In the genomic region with DNA sequence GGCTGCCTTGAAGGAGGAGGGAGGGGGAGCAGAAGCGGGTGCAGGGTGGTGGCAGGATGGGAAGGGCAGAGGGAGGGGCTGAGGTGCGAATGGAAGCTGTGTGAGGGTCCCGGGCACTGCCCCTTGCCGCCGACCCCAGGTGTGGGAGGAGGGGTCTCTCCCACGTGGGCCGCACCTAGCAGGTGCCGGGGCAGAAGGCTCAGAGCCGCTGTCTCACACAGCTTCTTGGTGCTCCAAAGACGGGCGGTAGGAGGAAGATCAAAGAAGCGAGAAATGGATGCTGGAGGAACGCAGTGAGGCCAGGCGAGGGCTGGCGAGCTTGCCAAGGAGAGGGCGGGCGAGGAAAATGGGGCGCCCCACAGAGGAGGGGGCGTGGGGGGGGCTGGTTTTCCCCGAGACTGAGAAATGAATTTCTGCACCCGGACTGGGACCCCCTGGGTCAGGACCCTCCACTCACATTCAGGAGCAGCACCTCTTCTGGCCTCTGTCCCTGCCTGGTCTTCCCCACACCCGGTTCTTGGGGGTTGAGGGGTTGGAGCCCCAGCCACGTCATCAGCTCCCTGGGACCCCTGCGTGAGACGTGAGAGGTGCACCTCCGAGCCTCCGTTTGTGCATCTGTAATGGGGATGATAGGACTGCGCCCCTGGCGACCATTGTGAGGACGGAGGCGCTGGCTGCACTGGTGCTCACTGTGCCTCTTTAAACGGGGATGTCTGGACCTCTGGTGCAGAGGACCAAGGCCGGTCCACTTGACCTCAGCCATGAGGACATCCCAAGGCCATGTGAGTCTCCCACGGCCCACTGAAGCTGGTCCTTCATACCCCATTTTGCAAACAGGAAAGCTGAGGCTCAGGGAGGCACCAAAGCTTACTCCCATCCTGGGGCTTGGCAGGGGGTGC, we compare ENCODE assay signal across 10 cellular contexts. TPM values are rescaled to one million over a fixed set of nuclear protein-coding genes. Genes with fewer than 3 reads are reported as not detected.
A peak's percentile ranks its signal among the peaks of the same experiment; 100 is the strongest.
DNase-seq lines count a peak whose midpoint lies in the region; ATAC-seq, FAIRE-seq and TF ChIP-seq lines count a peak whose summit lies in the region.
"Had no signal": no experiment of that assay in that cellular context is flagged by ENCODE, and none has a peak within 500 bp of the region (broad histone marks: within the 10 kb centered on the region; RNA-seq: fewer than 3 reads in every experiment).

No MANE protein-coding gene starts in this region.

- H3K27me3 Mint-ChIP-seq in MCF 10A (ENCODE audit: insufficient read depth, unreplicated experiment) (no peaks in the 10 kb centered on the region), activated B cell treated with CpG ODN at 0.5 μM for 24 hours (no peaks in the 10 kb centered on the region)

- H3K27ac Mint-ChIP-seq in MCF 10A (ENCODE audit: low read depth, unreplicated experiment) (no peak overlapping the region), activated B cell treated with CpG ODN at 0.5 μM for 24 hours (no peak overlapping the region)

- no peak overlapping the region for H2AK5ac ChIP-seq in mesenchymal stem cell (ENCODE audit: low read length, severe bottlenecking)

- no peak overlapping the region for H4K8ac ChIP-seq in mesenchymal stem cell (ENCODE audit: low read length)

- H3K79me1 ChIP-seq in mesenchymal stem cell (replicated peaks; ENCODE audit: low read length, poor library complexity, severe bottlenecking), result no peaks in the 10 kb centered on the region

- H3K9ac ChIP-seq in mesenchymal stem cell (ENCODE audit: low read length), result peak overlapping the region; percentile 88

- H3K9me3 ChIP-seq in breast epithelium, result no peaks in the 10 kb centered on the region
- H3K9me3 ChIP-seq in mesenchymal stem cell (ENCODE audit: control insufficient read depth, low read length), result no peaks in the 10 kb centered on the region
- H3K9me3 ChIP-seq in aorta (ENCODE audit: control insufficient read depth, low read length), result no peaks in the 10 kb centered on the region

- POLR2A ChIA-PET in MCF 10A (lab: Yijun Ruan, JAX) (no interaction called here), activated B cell treated with CpG ODN at 0.5 μM for 24 hours (lab: Charles Lee) (interaction anchor here (0.8 to 1.2 kb wide), 5 partner anchors 13 to 92 kb away, joined by 3 to 6 read pairs (median 3); no protein-coding TSS in a partner anchor)

- H3K27me3 ChIP-seq in breast epithelium (no peaks in the 10 kb centered on the region), mesenchymal stem cell (ENCODE audit: control insufficient read depth in 1 of 2, insufficient read depth in 1 of 2, low read length in 2 of 2) (peaks cover 0 to 32% of the 10 kb centered on the region in 2 experiments), aorta (ENCODE audit: control insufficient read depth in 1 of 2, insufficient read depth in 2 of 2, low read length in 1 of 2) (no peaks in the 10 kb centered on the region)

- no peak overlapping the region for H3K4ac ChIP-seq in mesenchymal stem cell (ENCODE audit: low read depth in 1 of 2, low read length in 2 of 2)

- no TSS peak for BruUV-seq in MCF 10A (replicated peaks; lab: Mats Ljungman, UMichigan)

- H3K27ac ChIP-seq in breast epithelium (peak overlapping the region in 1 of 2 donors; percentile 97), mesenchymal stem cell (ENCODE audit: low read length, poor library complexity, severe bottlenecking) (no peak overlapping the region), aorta (ENCODE audit: low read depth in 1 of 2, low read length in 2 of 2) (no peak overlapping the region)

- H3K4me2 ChIP-seq in mesenchymal stem cell (ENCODE audit: low read length, poor library complexity, severe bottlenecking), result no peak overlapping the region

- peak overlapping the region in 1 of 2 experiments; percentile 18 for H3K18ac ChIP-seq in mesenchymal stem cell (ENCODE audit: low read depth in 1 of 2, low read length in 2 of 2)

- intact Hi-C loops in breast epithelium (cut with DNase I; ENCODE audit: low total_unique reads), result no loop called here
- intact Hi-C loops in MCF 10A (cut with micrococcal nuclease), result no loop called here
- intact Hi-C loops in activated B cell treated with CpG ODN at 0.5 μM for 24 hours (cut with micrococcal nuclease), result no loop called here
- intact Hi-C loops in aorta (cut with DNase I), result no loop called here

- H3K4me1 ChIP-seq in breast epithelium (peaks cover 2% of the 10 kb centered on the region in 2 donors), mesenchymal stem cell (ENCODE audit: control insufficient read depth, insufficient read depth, low read depth, low read length) (peaks cover 55% of the 10 kb centered on the region), aorta (ENCODE audit: control insufficient read depth in 1 of 2, insufficient read depth in 2 of 2, low read length in 2 of 2) (peaks cover 0 to 2% of the 10 kb centered on the region in 2 donors)

- peak overlapping the region; percentile 71 for H2BK15ac ChIP-seq in mesenchymal stem cell (ENCODE audit: low read depth, poor library complexity, severe bottlenecking)

- no peak overlapping the region for H2BK12ac ChIP-seq in mesenchymal stem cell (ENCODE audit: low read length in 2 of 2)

- WGBS in mesenchymal stem cell, result 76% methylated on average over 31 of the region's 34 CpGs
- WGBS in aorta, 2 donors, result 74 to 85% methylated on average over 34 of the region's 34 CpGs

- no peak overlapping the region for H3K23ac ChIP-seq in mesenchymal stem cell (ENCODE audit: low read length in 2 of 2)

- TF ChIP-seq POLR2A in breast epithelium (IDR thresholded peaks at IDR 0.05), result no peak

- H3K14ac ChIP-seq in mesenchymal stem cell (ENCODE audit: low read length in 2 of 2), result no peak overlapping the region

- H3K9me3 Mint-ChIP-seq in MCF 10A (ENCODE audit: unreplicated experiment), result no peaks in the 10 kb centered on the region
- no peaks in the 10 kb centered on the region for H3K9me3 Mint-ChIP-seq in activated B cell treated with CpG ODN at 0.5 μM for 24 hours

- H2AFZ ChIP-seq in mesenchymal stem cell (ENCODE audit: low read depth, low read length), result no peak overlapping the region

- H3K4me3 Mint-ChIP-seq in MCF 10A (ENCODE audit: unreplicated experiment) (no peak overlapping the region), activated B cell treated with CpG ODN at 0.5 μM for 24 hours (peak overlapping the region; percentile 24)

- H3K36me3 Mint-ChIP-seq in MCF 10A (ENCODE audit: insufficient read depth, unreplicated experiment), result no peaks in the 10 kb centered on the region
- peaks cover 35% of the 10 kb centered on the region for H3K36me3 Mint-ChIP-seq in activated B cell treated with CpG ODN at 0.5 μM for 24 hours (ENCODE audit: low read depth)

- TF ChIP-seq CTCF in breast epithelium (IDR thresholded peaks at IDR 0.05) (no peak), MCF 10A (IDR thresholded peaks at IDR 0.05; ENCODE audit: unreplicated experiment) (no peak), activated B cell treated with CpG ODN at 0.5 μM for 24 hours (IDR thresholded peaks at IDR 0.05) (no peak)

- no peak overlapping the region for H2BK120ac ChIP-seq in mesenchymal stem cell (ENCODE audit: low read depth, low read length)

- H2BK5ac ChIP-seq in mesenchymal stem cell (ENCODE audit: low read depth, low read length, poor library complexity, severe bottlenecking), result no peak overlapping the region

- DNase-seq in breast epithelium (ENCODE audit: low spot score in 2 of 2) (no peak), MCF 10A (ENCODE audit: unreplicated experiment) (no peak), activated B cell treated with CpG ODN at 0.5 μM for 24 hours (no peak), mesenchymal stem cell (no peak), aorta (peak; percentile 51 to 83), GM19239 (ENCODE audit: insufficient read length, low spot score) (no peak)
- DNase-seq: NK-92 treated with Interleukin-12 subunit alpha and Interleukin-12 subunit beta, amount 100 ng/mL, for 24 hours had no signal

- CTCF ChIA-PET in MCF 10A (lab: Yijun Ruan, JAX) (interaction anchor here (0.7 to 1.4 kb wide), 3 partner anchors 13 to 175 kb away, joined by 3 to 7 read pairs (median 3); no protein-coding TSS in a partner anchor), activated B cell treated with CpG ODN at 0.5 μM for 24 hours (lab: Charles Lee) (interaction anchor here (2.2 kb wide), 1 partner anchor 12 kb away, joined by 8 read pairs; no protein-coding TSS in a partner anchor)

- no peak for ATAC-seq in activated B cell treated with CpG ODN at 0.5 μM for 24 hours (ENCODE audit: low read depth)
- ATAC-seq in aorta (ENCODE audit: low FRiP score), result peak; percentile 51
- no peak for ATAC-seq in HG03457 (IDR thresholded peaks at IDR 0.05; ENCODE audit: unreplicated experiment)
- no peak for ATAC-seq in HG02610 (IDR thresholded peaks at IDR 0.05; ENCODE audit: unreplicated experiment)

- H3K4me1 Mint-ChIP-seq in MCF 10A (ENCODE audit: insufficient read depth, unreplicated experiment), result peaks cover 14% of the 10 kb centered on the region
- H3K4me1 Mint-ChIP-seq in activated B cell treated with CpG ODN at 0.5 μM for 24 hours, result peaks cover 69% of the 10 kb centered on the region

- H3K36me3 ChIP-seq in breast epithelium, result no peaks in the 10 kb centered on the region
- H3K36me3 ChIP-seq in mesenchymal stem cell (ENCODE audit: control insufficient read depth in 1 of 2, insufficient read depth in 2 of 2, low read depth in 1 of 2, low read length in 2 of 2), result no peaks in the 10 kb centered on the region
- no peaks in the 10 kb centered on the region for H3K36me3 ChIP-seq in aorta (ENCODE audit: control insufficient read depth in 1 of 2, insufficient read depth in 2 of 2, low read length in 1 of 2)

- peak overlapping the region; percentile 40 to 55 (median 40) for H3K4me3 ChIP-seq in breast epithelium
- peak overlapping the region in 1 of 2 experiments; percentile 86 for H3K4me3 ChIP-seq in mesenchymal stem cell (ENCODE audit: insufficient read depth in 1 of 2, low read depth in 1 of 2, low read length in 2 of 2)
- no peak overlapping the region for H3K4me3 ChIP-seq in aorta (ENCODE audit: low read length in 2 of 2)

- no peak for FAIRE-seq in GM19239 (lab: Jason Lieb, UNC)
- FAIRE-seq: endometrium had no signal

- H4K91ac ChIP-seq in mesenchymal stem cell (ENCODE audit: low read length), result no peak overlapping the region

RNA-seq across cellular contexts. Expression of gene LSP1, which starts 16.8 kb away (rescaled TPM):
- 10 to 100 TPM; 21.4 to 36.0 (median 23.6) TPM for total RNA-seq in breast epithelium
- 3.3 and 3.7 TPM in 2 replicates for total RNA-seq in MCF 10A (2022)
- total RNA-seq in activated B cell treated with CpG ODN at 0.5 μM for 24 hours, result 301 and 303 TPM in 2 replicates
- 1.3 TPM for polyA plus RNA-seq in mesenchymal stem cell (2013, experiment 1 of 2)
- 1.3 TPM for polyA plus RNA-seq in mesenchymal stem cell (2013, experiment 2 of 2)
- total RNA-seq in aorta, result 100 to 1,000 TPM in 1 of 2 donors, 10 to 100 TPM in 1; 45.2 to 128 TPM
- 10 to 100 TPM; 12.0 to 40.4 TPM for polyA plus RNA-seq in aorta

RNA-seq across cellular contexts. Expression of gene PRR33, which starts 22.0 kb away (rescaled TPM):
- total RNA-seq in breast epithelium (not detected), MCF 10A (2022) (not detected in 2 replicates), activated B cell treated with CpG ODN at 0.5 μM for 24 hours (0.16 TPM in 1 of 2 replicates, not detected in the other), aorta (not detected)
- polyA plus RNA-seq in mesenchymal stem cell (2013, experiment 1 of 2), result not detected
- polyA plus RNA-seq in mesenchymal stem cell (2013, experiment 2 of 2), result not detected
- not detected for polyA plus RNA-seq in aorta

RNA-seq across cellular contexts. Expression of gene TNNI2, which starts 30.9 kb away (rescaled TPM):
- total RNA-seq in breast epithelium (1 to 10 TPM in 2 of 3 donors, not detected in 1; 1.6 to 5.6 TPM), MCF 10A (2022) (43.3 and 77.7 TPM in 2 replicates), activated B cell treated with CpG ODN at 0.5 μM for 24 hours (1.0 and 1.5 TPM in 2 replicates), aorta (1 to 10 TPM in 1 of 2 donors, under 1 TPM in 1; 0.81 to 2.2 TPM)
- polyA plus RNA-seq in mesenchymal stem cell (2013, experiment 1 of 2), result not detected
- polyA plus RNA-seq in mesenchymal stem cell (2013, experiment 2 of 2), result 0.07 TPM
- under 1 TPM; 0.75 to 0.82 TPM for polyA plus RNA-seq in aorta

RNA-seq across cellular contexts. Expression of gene SYT8, which starts 34.9 kb away (rescaled TPM):
- 10 to 100 TPM in 2 of 3 donors, not detected in 1; 10.7 to 12.1 TPM for total RNA-seq in breast epithelium
- total RNA-seq in MCF 10A (2022), result 141 and 308 TPM in 2 replicates
- not detected in 2 replicates for total RNA-seq in activated B cell treated with CpG ODN at 0.5 μM for 24 hours
- not detected for polyA plus RNA-seq in mesenchymal stem cell (2013, experiment 1 of 2)
- polyA plus RNA-seq in mesenchymal stem cell (2013, experiment 2 of 2), result not detected
- under 1 TPM; 0.19 to 0.75 TPM for total RNA-seq in aorta
- 10 to 100 TPM in 1 of 2 donors, 1 to 10 TPM in 1; 6.4 to 14.3 TPM for polyA plus RNA-seq in aorta

RNA-seq across cellular contexts. Expression of gene TNNT3, which starts 49.8 kb away (rescaled TPM):
- total RNA-seq in breast epithelium, result 1 to 10 TPM; 3.5 to 8.2 (median 3.6) TPM
- total RNA-seq in MCF 10A (2022), result not detected in 2 replicates
- 2.9 and 3.5 TPM in 2 replicates for total RNA-seq in activated B cell treated with CpG ODN at 0.5 μM for 24 hours
- not detected for polyA plus RNA-seq in mesenchymal stem cell (2013, experiment 1 of 2)
- polyA plus RNA-seq in mesenchymal stem cell (2013, experiment 2 of 2), result not detected
- total RNA-seq in aorta, result 10 to 100 TPM in 1 of 2 donors, 1 to 10 TPM in 1; 8.8 to 54.3 TPM
- 1 to 10 TPM; 3.4 to 3.9 TPM for polyA plus RNA-seq in aorta

Comparison
In these comparisons a context has a peak if more than half of its experiments do, and no peak if none do; other contexts are left out.
1. DNase-seq: peak in aorta (2 of 2); none in breast epithelium (0 of 2), MCF 10A (single experiment), activated B cell treated with CpG ODN at 0.5 μM for 24 hours (single experiment), mesenchymal stem cell (single experiment) and GM19239 (single experiment).
2. H3K4me3 ChIP-seq: peak in breast epithelium (3 of 3); none in aorta (0 of 2).